ENCODE assay signal across 8 cellular contexts in genomic region chr10:30435068-30435422, GRCh38. TPM values are rescaled to one million over a fixed set of nuclear protein-coding genes. Genes with fewer than 3 reads are reported as not detected.
DNase-seq lines count a peak whose midpoint lies in the region; ATAC-seq, FAIRE-seq and TF ChIP-seq lines count a peak whose summit lies in the region.

No MANE protein-coding gene starts in this region.

- FAIRE-seq in H54 (lab: Jason Lieb, UNC) = no peak

- no peaks in the 10 kb centered on the region for H3K9me3 ChIP-seq in ascending aorta

- DNase-seq in Right ventricle myocardium superior (peak; percentile 57), Right ventricle myocardium inferior (ENCODE audit: missing footprints) (no peak), ascending aorta (ENCODE audit: low spot score in 2 of 2) (peak in 1 of 2 donors; percentile 78), immature natural killer cell (peak in 2 of 3 donors; percentile 30 to 36), H54 (ENCODE audit: insufficient read length, low spot score) (no peak)

- ATAC-seq in Right ventricle myocardium superior (ENCODE audit: poor library complexity) (no peak), Right ventricle myocardium inferior (no peak), HG03342 (IDR thresholded peaks at IDR 0.05; ENCODE audit: unreplicated experiment) (no peak), GM19395 (IDR thresholded peaks at IDR 0.05; ENCODE audit: unreplicated experiment) (no peak)
- ATAC-seq in stimulated activated memory B cell treated with anti-CD40 and anti-IgM and Interleukin-4, amounts not matched to agents 10 μg/mL and 1 μg/mL and 100 μg/mL, for 72 hours = no peak

- peak overlapping the region; percentile 92 to 99 (median 95) for H3K4me3 Mint-ChIP-seq in immature natural killer cell
- H3K4me3 Mint-ChIP-seq in stimulated activated memory B cell treated with anti-CD40 and anti-IgM and Interleukin-4, amounts not matched to agents 10 μg/mL and 1 μg/mL and 100 μg/mL, for 72 hours = peak overlapping the region; percentile 96

- H3K27me3 ChIP-seq in ascending aorta = no peaks in the 10 kb centered on the region

- intact Hi-C loops in Right ventricle myocardium superior (cut with DNase I) (no loop called here), Right ventricle myocardium inferior (cut with DNase I) (loop anchor here (2.0 kb wide), 1 partner anchor 20 kb away; no protein-coding TSS in a partner anchor), ascending aorta (cut with DNase I) (no loop called here)

- TF ChIP-seq CTCF in ascending aorta (IDR thresholded peaks at IDR 0.05) = no peak

- TF ChIP-seq POLR2A in H54 (IDR thresholded peaks at IDR 0.05; ENCODE audit: low read depth, low read length) = no peak

- peaks cover 5 to 25% (median 15%) of the 10 kb centered on the region in 3 donors for H3K36me3 Mint-ChIP-seq in immature natural killer cell
- peaks cover 57% of the 10 kb centered on the region for H3K36me3 Mint-ChIP-seq in stimulated activated memory B cell treated with anti-CD40 and anti-IgM and Interleukin-4, amounts not matched to agents 10 μg/mL and 1 μg/mL and 100 μg/mL, for 72 hours

- peaks cover 56 to 61% of the 10 kb centered on the region in 2 donors for H3K4me1 Mint-ChIP-seq in immature natural killer cell
- peaks cover 65% of the 10 kb centered on the region for H3K4me1 Mint-ChIP-seq in stimulated activated memory B cell treated with anti-CD40 and anti-IgM and Interleukin-4, amounts not matched to agents 10 μg/mL and 1 μg/mL and 100 μg/mL, for 72 hours

- peaks cover 0 to 22% of the 10 kb centered on the region in 2 donors for H3K4me1 ChIP-seq in ascending aorta

- peaks cover 20 to 40% (median 23%) of the 10 kb centered on the region in 3 donors for H3K27me3 Mint-ChIP-seq in immature natural killer cell (ENCODE audit: low read depth in 3 of 3)
- H3K27me3 Mint-ChIP-seq in stimulated activated memory B cell treated with anti-CD40 and anti-IgM and Interleukin-4, amounts not matched to agents 10 μg/mL and 1 μg/mL and 100 μg/mL, for 72 hours = no peaks in the 10 kb centered on the region

- H3K27ac Mint-ChIP-seq in immature natural killer cell = peak overlapping the region; percentile 89 to 98 (median 96)
- peak overlapping the region; percentile 96 for H3K27ac Mint-ChIP-seq in stimulated activated memory B cell treated with anti-CD40 and anti-IgM and Interleukin-4, amounts not matched to agents 10 μg/mL and 1 μg/mL and 100 μg/mL, for 72 hours

- peak overlapping the region; percentile 90 to 94 for H3K4me3 ChIP-seq in ascending aorta

- peaks cover 14 to 33% of the 10 kb centered on the region in 2 donors for H3K36me3 ChIP-seq in ascending aorta

- no peaks in the 10 kb centered on the region for H3K9me3 Mint-ChIP-seq in immature natural killer cell
- H3K9me3 Mint-ChIP-seq in stimulated activated memory B cell treated with anti-CD40 and anti-IgM and Interleukin-4, amounts not matched to agents 10 μg/mL and 1 μg/mL and 100 μg/mL, for 72 hours = no peaks in the 10 kb centered on the region

- H3K27ac ChIP-seq in ascending aorta = peak overlapping the region; percentile 98 to 99

RNA-seq across cellular contexts. Expression of gene MAP3K8, which starts 1.1 kb away (rescaled TPM):
- total RNA-seq in Right ventricle myocardium superior (7.3 TPM), Right ventricle myocardium inferior (6.7 TPM), ascending aorta (15.8 TPM)
- polyA plus RNA-seq in immature natural killer cell = 100 to 1,000 TPM in 2 of 3 donors, 10 to 100 TPM in 1; 62.9 to 154 (median 151) TPM

Comparison
In these comparisons a context has a peak if more than half of its experiments do, and no peak if none do; other contexts are left out.
1. DNase-seq: peak in Right ventricle myocardium superior (single experiment) and immature natural killer cell (2 of 3); none in Right ventricle myocardium inferior (single experiment) and H54 (single experiment).